Comparison of ENCODE assay signal across 8 cellular contexts in the genomic region with DNA sequence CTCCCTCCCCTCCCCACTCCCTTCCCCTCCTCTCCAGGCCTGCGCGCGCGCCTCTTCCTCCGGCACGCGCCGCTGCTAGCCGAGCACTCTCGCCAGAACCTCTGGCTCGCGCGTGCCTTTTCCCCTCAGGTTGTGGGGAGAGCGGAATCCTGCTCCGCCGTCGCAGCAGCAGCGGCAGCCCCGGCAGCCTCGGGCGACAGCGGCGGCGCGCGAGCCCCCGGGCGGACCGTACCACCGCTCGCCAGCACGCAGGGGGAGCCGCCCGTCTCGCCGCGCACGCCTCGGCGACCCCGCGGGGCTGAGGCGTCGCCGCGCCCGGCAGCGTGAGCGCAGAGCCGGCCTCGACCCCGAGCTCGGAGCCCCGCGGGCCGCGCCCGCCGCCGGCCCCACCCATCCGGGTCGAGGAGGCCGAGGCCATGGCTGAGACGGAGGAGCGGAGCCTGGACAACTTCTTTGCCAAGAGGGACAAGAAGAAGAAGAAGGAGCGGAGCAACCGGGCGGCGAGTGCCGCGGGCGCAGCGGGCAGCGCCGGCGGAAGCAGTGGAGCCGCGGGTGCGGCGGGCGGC. TPM values are rescaled to one million over a fixed set of nuclear protein-coding genes. Genes with fewer than 3 reads are reported as not detected.
DNase-seq lines count a peak whose midpoint lies in the region; ATAC-seq and TF ChIP-seq lines count a peak whose summit lies in the region.

A gene with protein sequence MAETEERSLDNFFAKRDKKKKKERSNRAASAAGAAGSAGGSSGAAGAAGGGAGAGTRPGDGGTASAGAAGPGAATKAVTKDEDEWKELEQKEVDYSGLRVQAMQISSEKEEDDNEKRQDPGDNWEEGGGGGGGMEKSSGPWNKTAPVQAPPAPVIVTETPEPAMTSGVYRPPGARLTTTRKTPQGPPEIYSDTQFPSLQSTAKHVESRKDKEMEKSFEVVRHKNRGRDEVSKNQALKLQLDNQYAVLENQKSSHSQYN (plus strand): TSS at position 58 of the 566 bp plus-strand sequence. CDS start 359 bp downstream, at position 417.

- H3K4me1 ChIP-seq in BE2C (peaks cover 11% of the 10 kb centered on the region), ascending aorta (peaks cover 26 to 57% of the 10 kb centered on the region in 2 donors)

- peaks cover 30% of the 10 kb centered on the region for H3K36me3 ChIP-seq in BE2C
- H3K36me3 ChIP-seq in ascending aorta: peaks cover 7 to 30% of the 10 kb centered on the region in 2 donors

- ATAC-seq in GM19452 (IDR thresholded peaks at IDR 0.05; ENCODE audit: unreplicated experiment): peak; percentile 41
- ATAC-seq in HG03460 (IDR thresholded peaks at IDR 0.05; ENCODE audit: unreplicated experiment): peak; percentile 15
- peak; percentile 21 for ATAC-seq in stimulated activated naive CD8-positive, alpha-beta T cell treated with anti-CD3 and anti-CD28 coated beads, Interleukin-15, Interleukin-2, amounts not matched to agents 100 U/mL and 50 U/mL, for 24 hours

- H3K9me3 ChIP-seq in BE2C: no peaks in the 10 kb centered on the region
- H3K9me3 ChIP-seq in ascending aorta: no peaks in the 10 kb centered on the region

- H3K27me3 ChIP-seq in BE2C (no peaks in the 10 kb centered on the region), ascending aorta (no peaks in the 10 kb centered on the region)

- peak within 1 kb of the TSS; percentile 99 for H3K4me3 ChIP-seq in BE2C (ENCODE audit: low read depth, low read length)
- peak within 1 kb of the TSS; percentile 73 to 88 for H3K4me3 ChIP-seq in ascending aorta

- intact Hi-C loops in ascending aorta (cut with DNase I): loop anchor here (1.0 to 10.0 kb wide), 8 partner anchors 89 to 1159 kb away; a partner anchor contains a TSS

- TF ChIP-seq CTCF in BE2C (IDR thresholded peaks at IDR 0.05; ENCODE audit: low read depth, low read length) (no peak), ascending aorta (IDR thresholded peaks at IDR 0.05) (no peak)

- peak within 1 kb of the TSS; percentile 94 to 97 for H3K27ac ChIP-seq in ascending aorta

- no peak for DNase-seq in BE2C
- DNase-seq in ascending aorta (ENCODE audit: low spot score in 2 of 2): peak in 1 of 2 donors; percentile 76
- DNase-seq in iPS-NIHi7 (ENCODE audit: extremely low spot score): peak; percentile 26
- DNase-seq in stimulated activated naive CD8-positive, alpha-beta T cell treated with anti-CD3 and anti-CD28 coated beads, Interleukin-15, Interleukin-2, amounts not matched to agents 100 U/mL and 50 U/mL, for 24 hours: no peak
- no peak for DNase-seq in DMS153 (lab: John Stamatoyannopoulos, UW)
- DNase-seq in NCI-H748 treated with DMSO at 0.1 percent for 48 hours (lab: John Stamatoyannopoulos, UW): no peak

RNA-seq across cellular contexts. Expression of the gene that starts here (rescaled TPM):
- 77.3 TPM for polyA plus RNA-seq in BE2C (2012; ENCODE audit: insufficient read depth, insufficient read length, low read depth)
- total RNA-seq in ascending aorta: 24.6 TPM
